Comparison of ENCODE assay signal across 8 cellular contexts in the genomic region with DNA sequence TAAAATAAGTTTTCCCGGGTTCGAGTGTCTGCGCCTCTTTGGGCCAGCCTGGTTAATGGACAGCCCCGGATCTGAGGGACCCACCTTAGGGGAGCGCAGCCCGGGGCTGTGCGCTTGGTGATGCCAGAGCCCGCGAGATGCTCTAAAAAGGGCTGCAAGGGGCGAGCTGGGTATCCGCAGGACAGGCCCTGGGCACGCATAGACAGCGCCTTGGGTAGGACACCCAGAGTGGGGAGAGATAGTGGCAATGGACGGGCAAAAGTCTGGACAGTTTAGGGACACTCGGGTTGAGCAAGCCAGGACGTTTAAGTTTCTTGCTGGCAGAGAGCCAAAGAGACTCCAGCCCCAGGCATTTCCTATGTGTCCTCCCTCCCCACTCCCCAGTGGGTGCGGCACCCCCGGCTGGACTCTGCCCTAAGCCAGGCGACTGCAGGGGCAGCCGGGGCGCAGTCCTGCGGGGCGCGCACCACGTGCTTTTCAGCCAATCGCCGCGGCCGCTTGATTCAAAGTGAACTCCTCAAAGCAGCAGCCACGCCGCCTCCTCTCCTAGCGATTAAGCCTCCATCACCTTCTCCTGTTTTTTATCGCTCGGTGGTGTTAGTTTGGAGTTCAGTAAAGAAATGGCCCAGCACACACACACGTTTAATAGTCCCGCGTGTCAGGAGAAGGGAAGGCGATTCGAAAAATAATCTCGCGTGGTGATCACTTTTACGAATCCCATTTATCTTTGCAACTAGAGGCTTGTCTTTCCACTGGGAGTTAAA. TPM values are rescaled to one million over a fixed set of nuclear protein-coding genes. Genes with fewer than 3 reads are reported as not detected.
DNase-seq lines count a peak whose midpoint lies in the region; ATAC-seq and TF ChIP-seq lines count a peak whose summit lies in the region.

No MANE protein-coding gene starts in this region.

- peaks cover 25% of the 10 kb centered on the region for H3K4me1 ChIP-seq in neural progenitor cell
- no peaks in the 10 kb centered on the region for H3K4me1 ChIP-seq in uterus

- H3K27me3 ChIP-seq in neural progenitor cell (no peaks in the 10 kb centered on the region), uterus (no peaks in the 10 kb centered on the region)

- intact Hi-C loops in activated naive CD4-positive, alpha-beta T cell treated with anti-CD3 and anti-CD28 coated beads for 36 hours (cut with micrococcal nuclease), result loop anchor here (2.0 to 10.0 kb wide), 6 partner anchors 146 to 846 kb away; no protein-coding TSS in a partner anchor
- intact Hi-C loops in uterus (cut with DNase I; ENCODE audit: low total_unique reads), result no loop called here

- H3K27ac Mint-ChIP-seq in activated naive CD4-positive, alpha-beta T cell treated with anti-CD3 and anti-CD28 coated beads for 36 hours, result no peak overlapping the region
- H3K27ac Mint-ChIP-seq in neural progenitor cell, result peak overlapping the region; percentile 94

- DNase-seq in AG08395 (ENCODE audit: low spot score) (peak; percentile 55), NOMO-1 treated with DMSO at 0.1 percent for 48 hours (lab: John Stamatoyannopoulos, UW; ENCODE audit: unreplicated experiment) (peak; percentile 84), glomerular visceral epithelial cell (ENCODE audit: extremely low spot score) (peak; percentile 88), neural progenitor cell (ENCODE audit: low spot score) (peak; percentile 88), uterus (peak; percentile 44 to 60)
- DNase-seq in activated naive CD4-positive, alpha-beta T cell treated with anti-CD3 and anti-CD28 coated beads for 36 hours, result peak; percentile 53

- H3K4me1 Mint-ChIP-seq in activated naive CD4-positive, alpha-beta T cell treated with anti-CD3 and anti-CD28 coated beads for 36 hours (ENCODE audit: low read depth), result peaks cover 26% of the 10 kb centered on the region
- peaks cover 44% of the 10 kb centered on the region for H3K4me1 Mint-ChIP-seq in neural progenitor cell

- H3F3A ChIP-seq in neural progenitor cell (ENCODE audit: low read depth), result peaks cover 12% of the 10 kb centered on the region

- H3K36me3 ChIP-seq in neural progenitor cell (no peaks in the 10 kb centered on the region), uterus (no peaks in the 10 kb centered on the region)

- peaks cover 22% of the 10 kb centered on the region for H3K27me3 Mint-ChIP-seq in activated naive CD4-positive, alpha-beta T cell treated with anti-CD3 and anti-CD28 coated beads for 36 hours (ENCODE audit: low read depth)
- H3K27me3 Mint-ChIP-seq in neural progenitor cell (ENCODE audit: insufficient read depth, low read depth), result peaks cover 5% of the 10 kb centered on the region

- peak overlapping the region; percentile 77 for H2AFZ ChIP-seq in neural progenitor cell (replicated peaks)

- H3K9ac ChIP-seq in neural progenitor cell, result no peak overlapping the region

- peak overlapping the region; percentile 80 for H3K4me3 Mint-ChIP-seq in activated naive CD4-positive, alpha-beta T cell treated with anti-CD3 and anti-CD28 coated beads for 36 hours
- H3K4me3 Mint-ChIP-seq in neural progenitor cell, result peak overlapping the region; percentile 96

- no peaks in the 10 kb centered on the region for H3K9me3 Mint-ChIP-seq in activated naive CD4-positive, alpha-beta T cell treated with anti-CD3 and anti-CD28 coated beads for 36 hours
- H3K9me3 Mint-ChIP-seq in neural progenitor cell, result no peaks in the 10 kb centered on the region

- CTCF ChIA-PET in activated naive CD4-positive, alpha-beta T cell treated with anti-CD3 and anti-CD28 coated beads for 36 hours (lab: Charles Lee), result interaction anchor here (0.7 to 3.8 kb wide), 15 partner anchors 8 to 742 kb away, joined by 3 to 20 read pairs (median 4); no protein-coding TSS in a partner anchor

- peak overlapping the region; percentile 96 for H3K4me3 ChIP-seq in neural progenitor cell
- peak overlapping the region; percentile 53 to 72 for H3K4me3 ChIP-seq in uterus

- peak; percentile 6 for ATAC-seq in GM18517 (IDR thresholded peaks at IDR 0.05; ENCODE audit: unreplicated experiment)
- ATAC-seq in HG03095 (IDR thresholded peaks at IDR 0.05; ENCODE audit: unreplicated experiment), result peak; percentile 13

- TF ChIP-seq CTCF in neural progenitor cell (IDR thresholded peaks at IDR 0.05) (no peak), uterus (IDR thresholded peaks at IDR 0.05) (peak in 1 of 4 experiments; percentile 8)

- no peaks in the 10 kb centered on the region for H3K36me3 Mint-ChIP-seq in activated naive CD4-positive, alpha-beta T cell treated with anti-CD3 and anti-CD28 coated beads for 36 hours (ENCODE audit: low read depth)
- peaks cover 9% of the 10 kb centered on the region for H3K36me3 Mint-ChIP-seq in neural progenitor cell

- H3K9me3 ChIP-seq in neural progenitor cell (ENCODE audit: low read depth), result no peaks in the 10 kb centered on the region
- no peaks in the 10 kb centered on the region for H3K9me3 ChIP-seq in uterus

- TF ChIP-seq POLR2A in uterus (IDR thresholded peaks at IDR 0.05), result no peak

- H3K79me2 ChIP-seq in neural progenitor cell (ENCODE audit: low read depth), result peaks cover 42% of the 10 kb centered on the region

- peak overlapping the region; percentile 75 for H3K27ac ChIP-seq in neural progenitor cell
- peak overlapping the region; percentile 66 to 70 for H3K27ac ChIP-seq in uterus

- peaks cover 41% of the 10 kb centered on the region for H4K20me1 ChIP-seq in neural progenitor cell (ENCODE audit: low read depth)

- H3K4me2 ChIP-seq in neural progenitor cell, result peak overlapping the region; percentile 91

RNA-seq across cellular contexts. Expression of a gene that starts 0.7 kb away (rescaled TPM):
- total RNA-seq in activated naive CD4-positive, alpha-beta T cell treated with anti-CD3 and anti-CD28 coated beads for 36 hours, result under 1 TPM; 0.74 to 0.86 TPM
- total RNA-seq in neural progenitor cell (ENCODE audit: low replicate concordance) (73.8 and 146 TPM in 2 replicates), uterus (10 to 100 TPM in 1 of 4 donors, 1 to 10 TPM in 2, under 1 TPM in 1; 0.59 to 75.0 (median 2.9) TPM)

RNA-seq across cellular contexts. Expression of a gene that starts 43.8 kb away (rescaled TPM):
- 10 to 100 TPM; 65.6 to 70.0 TPM for total RNA-seq in activated naive CD4-positive, alpha-beta T cell treated with anti-CD3 and anti-CD28 coated beads for 36 hours
- total RNA-seq in neural progenitor cell (ENCODE audit: low replicate concordance) (56.3 and 65.6 TPM in 2 replicates), uterus (100 to 1,000 TPM; 115 to 195 (median 146) TPM)

Comparison
In these comparisons a context has a peak if more than half of its experiments do, and no peak if none do; other contexts are left out.
1. Peak in every context shown above with its lines: DNase-seq, ATAC-seq, H3K4me3 ChIP-seq and H3K27ac ChIP-seq.